ENCODE assay signal across 8 cellular contexts in the genomic region with DNA sequence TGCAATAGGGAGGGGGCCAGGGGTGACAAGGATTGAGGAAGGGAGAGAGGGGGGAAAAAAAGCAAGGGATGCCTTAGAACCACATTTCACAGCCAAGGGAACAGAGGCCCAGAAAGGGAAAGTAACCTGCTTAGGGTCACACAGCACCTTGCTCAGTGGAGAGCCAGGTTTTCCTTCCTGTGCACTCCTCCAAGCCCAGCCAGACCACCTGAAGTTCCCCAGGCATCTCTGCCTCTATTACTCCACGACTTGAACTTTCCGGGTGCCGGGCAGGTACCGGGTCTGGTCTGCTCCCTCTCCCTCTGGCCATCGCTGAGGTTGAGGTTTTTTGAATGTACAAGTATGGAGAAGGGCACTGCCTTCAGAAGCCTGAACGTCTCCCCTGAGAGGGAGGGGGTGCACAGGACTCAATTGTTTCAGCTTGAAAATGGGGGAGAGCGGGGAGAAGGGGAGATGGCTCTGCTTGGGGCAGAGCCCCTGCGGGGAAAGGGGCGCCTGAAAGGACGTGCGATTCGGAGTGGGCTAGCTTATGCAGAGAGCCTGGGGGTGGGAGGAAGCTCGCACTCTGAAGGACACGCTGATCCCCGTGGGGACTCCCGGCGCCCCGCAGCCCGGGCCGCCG. TPM values are rescaled to one million over a fixed set of nuclear protein-coding genes. Genes with fewer than 3 reads are reported as not detected.
DNase-seq lines count a peak whose midpoint lies in the region; ATAC-seq, FAIRE-seq and TF ChIP-seq lines count a peak whose summit lies in the region.

No MANE protein-coding gene starts in this region.

- peaks cover 46% of the 10 kb centered on the region for H3K4me1 Mint-ChIP-seq in MCF 10A (ENCODE audit: insufficient read depth, unreplicated experiment)

- POLR2A ChIA-PET in AG04450 (lab: Yijun Ruan, JAX) (interaction anchor here (0.7 to 6.9 kb wide), 8 partner anchors 7 to 154 kb away, joined by 3 to 120 read pairs (median 6); a partner anchor contains a TSS), MCF 10A (lab: Yijun Ruan, JAX) (interaction anchor here (0.6 to 2.2 kb wide), 10 partner anchors 12 to 402 kb away, joined by 3 to 15 read pairs (median 4); a partner anchor contains a TSS)

- H3K36me3 ChIP-seq in mucosa of rectum (ENCODE audit: control insufficient read depth in 2 of 2, insufficient read depth in 2 of 2, low read length in 2 of 2), result peaks cover 1 to 7% of the 10 kb centered on the region in 2 donors

- no peak for DNase-seq in AG04450 (ENCODE audit: low read depth, low spot score)
- DNase-seq in MCF 10A (ENCODE audit: unreplicated experiment), result no peak
- DNase-seq in RCC 7860 (ENCODE audit: low spot score), result no peak

- no peaks in the 10 kb centered on the region for H3K27me3 Mint-ChIP-seq in MCF 10A (ENCODE audit: insufficient read depth, unreplicated experiment)

- no TSS peak for BruUV-seq in MCF 10A (replicated peaks; lab: Mats Ljungman, UMichigan)

- no peaks in the 10 kb centered on the region for H3K9me3 Mint-ChIP-seq in MCF 10A (ENCODE audit: unreplicated experiment)

- intact Hi-C loops in MCF 10A (cut with micrococcal nuclease), result loop anchor here (1.0 kb wide), 1 partner anchor 14 kb away; no protein-coding TSS in a partner anchor

- peak overlapping the region; percentile 92 for H3K4me3 Mint-ChIP-seq in MCF 10A (ENCODE audit: unreplicated experiment)

- peaks cover 40 to 49% of the 10 kb centered on the region in 2 donors for H3K4me1 ChIP-seq in mucosa of rectum (ENCODE audit: control insufficient read depth in 2 of 2, insufficient read depth in 2 of 2, low read length in 2 of 2)

- H3K9me3 ChIP-seq in AG04450 (ENCODE audit: control insufficient read depth, insufficient read depth, low read length) (peaks cover 3% of the 10 kb centered on the region; the same call in 1 of the 2 replicates), mucosa of rectum (ENCODE audit: control insufficient read depth in 2 of 2, low read length in 2 of 2) (no peaks in the 10 kb centered on the region)

- H3K27ac ChIP-seq in AG04450 (ENCODE audit: low read depth, low read length) (peak overlapping the region; percentile 11), mucosa of rectum (ENCODE audit: low read depth in 2 of 2, low read length in 2 of 2) (peak overlapping the region; percentile 97 to 99)

- peaks cover 8% of the 10 kb centered on the region for H3K36me3 Mint-ChIP-seq in MCF 10A (ENCODE audit: insufficient read depth, unreplicated experiment)

- ATAC-seq in HG02759 (IDR thresholded peaks at IDR 0.05; ENCODE audit: unreplicated experiment) (peak; percentile 13), HG02870 (IDR thresholded peaks at IDR 0.05; ENCODE audit: unreplicated experiment) (no peak), HG02852 (IDR thresholded peaks at IDR 0.05; ENCODE audit: unreplicated experiment) (no peak), GM18858 (IDR thresholded peaks at IDR 0.05; ENCODE audit: unreplicated experiment) (no peak)

- peak overlapping the region; percentile 94 for H3K27ac Mint-ChIP-seq in MCF 10A (ENCODE audit: low read depth, unreplicated experiment)

- no peaks in the 10 kb centered on the region for H3K27me3 ChIP-seq in AG04450 (ENCODE audit: control insufficient read depth, insufficient read depth, low read length)
- H3K27me3 ChIP-seq in mucosa of rectum (ENCODE audit: control insufficient read depth in 2 of 2, insufficient read depth in 2 of 2, low read length in 2 of 2), result no peaks in the 10 kb centered on the region

- CTCF ChIA-PET in AG04450 (lab: Charles Lee), result interaction anchor here (0.9 kb wide), 1 partner anchor 13 kb away, joined by 3 read pairs; no protein-coding TSS in a partner anchor
- CTCF ChIA-PET in MCF 10A (lab: Yijun Ruan, JAX), result interaction anchor here (0.6 to 1.1 kb wide), 5 partner anchors 106 to 1163 kb away, joined by 3 to 5 read pairs (median 3); no protein-coding TSS in a partner anchor

- peak overlapping the region; percentile 96 to 99 for H3K9ac ChIP-seq in mucosa of rectum (ENCODE audit: low read depth in 1 of 2, low read length in 2 of 2)

- peak overlapping the region; percentile 77 for H3K4me3 ChIP-seq in AG04450 (ENCODE audit: low read depth, low read length)
- peak overlapping the region; percentile 88 to 96 for H3K4me3 ChIP-seq in mucosa of rectum (ENCODE audit: low read length in 2 of 2)

- no peak for FAIRE-seq in RCC 7860 (lab: Jason Lieb, UNC)

- TF ChIP-seq CTCF in AG04450 (IDR thresholded peaks at IDR 0.05; ENCODE audit: low read depth, low read length) (no peak), MCF 10A (IDR thresholded peaks at IDR 0.05; ENCODE audit: unreplicated experiment) (no peak)

RNA-seq across cellular contexts. Expression of a gene that starts 0.5 kb away (rescaled TPM):
- 881 and 1,147 TPM in 2 replicates for polyA plus RNA-seq in AG04450 (2011; rRNA removed)
- 437 and 536 TPM in 2 replicates for polyA minus RNA-seq in AG04450 (2011; rRNA and poly(A)+ RNA removed)
- 80.5 TPM in 2 replicates for total RNA-seq in MCF 10A (2022)

RNA-seq across cellular contexts. Expression of a gene that starts 35.8 kb away (rescaled TPM):
- 1.4 and 1.9 TPM in 2 replicates for polyA plus RNA-seq in AG04450 (2011; rRNA removed)
- 3.3 and 4.4 TPM in 2 replicates for polyA minus RNA-seq in AG04450 (2011; rRNA and poly(A)+ RNA removed)
- 5.6 and 5.7 TPM in 2 replicates for total RNA-seq in MCF 10A (2022)
